In genomic region chr11:117076941-117077659, GRCh38 we compare ENCODE assay signal across 11 cellular contexts. TPM values are rescaled to one million over a fixed set of nuclear protein-coding genes. Genes with fewer than 3 reads are reported as not detected.
DNase-seq lines count a peak whose midpoint lies in the region; ATAC-seq and TF ChIP-seq lines count a peak whose summit lies in the region.
"Had no signal": no experiment of that assay in that cellular context is flagged by ENCODE, and none has a peak within 500 bp of the region (broad histone marks: within the 10 kb centered on the region; RNA-seq: fewer than 3 reads in every experiment).

No MANE protein-coding gene starts in this region.

- no peak overlapping the region for H3K4me2 ChIP-seq in mesenchymal stem cell (ENCODE audit: low read length, poor library complexity, severe bottlenecking)

- peak overlapping the region; percentile 31 for H3K27ac ChIP-seq in VCaP
- H3K27ac ChIP-seq in mesenchymal stem cell (ENCODE audit: low read length, poor library complexity, severe bottlenecking): no peak overlapping the region

- ATAC-seq in HG03175 (IDR thresholded peaks at IDR 0.05; ENCODE audit: unreplicated experiment) (peak; percentile 43), HG02981 (IDR thresholded peaks at IDR 0.05; ENCODE audit: unreplicated experiment) (no peak)

- no CpG with 5 or more reads among the region's 3 CpGs for WGBS in mesenchymal stem cell

- H2AFZ ChIP-seq in mesenchymal stem cell (ENCODE audit: low read depth, low read length): no peak overlapping the region

- no peak overlapping the region for H2BK5ac ChIP-seq in mesenchymal stem cell (ENCODE audit: low read depth, low read length, poor library complexity, severe bottlenecking)

- no peaks in the 10 kb centered on the region for H3K36me3 ChIP-seq in mesenchymal stem cell (ENCODE audit: control insufficient read depth in 1 of 2, insufficient read depth in 2 of 2, low read depth in 1 of 2, low read length in 2 of 2)

- H3K14ac ChIP-seq in mesenchymal stem cell (ENCODE audit: low read length in 2 of 2): no peak overlapping the region

- H3K4me3 ChIP-seq in mesenchymal stem cell (ENCODE audit: insufficient read depth in 1 of 2, low read depth in 1 of 2, low read length in 2 of 2): no peak overlapping the region

- no peaks in the 10 kb centered on the region for H3K9me3 ChIP-seq in mesenchymal stem cell (ENCODE audit: control insufficient read depth, low read length)

- H3K23ac ChIP-seq in mesenchymal stem cell (ENCODE audit: low read length in 2 of 2): no peak overlapping the region

- H3K4ac ChIP-seq in mesenchymal stem cell (ENCODE audit: low read depth in 1 of 2, low read length in 2 of 2): no peak overlapping the region

- H2BK120ac ChIP-seq in mesenchymal stem cell (ENCODE audit: low read depth, low read length): no peak overlapping the region

- peak; percentile 81 for DNase-seq in DMS153 (lab: John Stamatoyannopoulos, UW)
- peak; percentile 63 for DNase-seq in mesenchymal stem cell
- no peak for DNase-seq in NCI-H2029 treated with DMSO at 0.1 percent for 48 hours (lab: John Stamatoyannopoulos, UW)
- no peak for DNase-seq in stimulated activated CD4-positive, alpha-beta T cell treated with anti-CD3 and anti-CD28 coated beads, Interleukin-15, amount 100 ng/mL, for 24 hours
- no peak for DNase-seq in medulla oblongata (ENCODE audit: extremely low spot score)
- DNase-seq: activated T-cell treated with anti-CD3 and anti-CD28 coated beads, Interleukin-2, amount 50 U/mL, for 1 hour; Karpas-422; posterior cingulate gyrus had no signal

- no peak overlapping the region for H4K91ac ChIP-seq in mesenchymal stem cell (ENCODE audit: low read length)

- no peak overlapping the region for H2BK12ac ChIP-seq in mesenchymal stem cell (ENCODE audit: low read length in 2 of 2)

- no peak overlapping the region for H2AK5ac ChIP-seq in mesenchymal stem cell (ENCODE audit: low read length, severe bottlenecking)

- H4K8ac ChIP-seq in mesenchymal stem cell (ENCODE audit: low read length): no peak overlapping the region

- no peak for TF ChIP-seq CTCF in VCaP (conservative IDR thresholded peaks at IDR 0.05)

- no peak overlapping the region for H2BK15ac ChIP-seq in mesenchymal stem cell (ENCODE audit: low read depth, poor library complexity, severe bottlenecking)

- H3K4me1 ChIP-seq in mesenchymal stem cell (ENCODE audit: control insufficient read depth, insufficient read depth, low read depth, low read length): peaks cover under 1% of the 10 kb centered on the region

- no peak overlapping the region for H3K9ac ChIP-seq in mesenchymal stem cell (ENCODE audit: low read length)

- no peak overlapping the region for H3K18ac ChIP-seq in mesenchymal stem cell (ENCODE audit: low read depth in 1 of 2, low read length in 2 of 2)

- H3K27me3 ChIP-seq in mesenchymal stem cell (ENCODE audit: control insufficient read depth in 1 of 2, insufficient read depth in 1 of 2, low read length in 2 of 2): no peaks in the 10 kb centered on the region

- peaks cover 7% of the 10 kb centered on the region for H3K79me1 ChIP-seq in mesenchymal stem cell (replicated peaks; ENCODE audit: low read length, poor library complexity, severe bottlenecking)

RNA-seq across cellular contexts. Expression of gene SIK3, which starts 21.1 kb away (rescaled TPM):
- 8.4 TPM for polyA plus RNA-seq in mesenchymal stem cell (2013, experiment 1 of 2)
- polyA plus RNA-seq in mesenchymal stem cell (2013, experiment 2 of 2): 8.2 TPM

Comparison
In these comparisons a context has a peak if more than half of its experiments do, and no peak if none do; other contexts are left out.
1. DNase-seq: peak in DMS153 (single experiment) and mesenchymal stem cell (single experiment); none in NCI-H2029 treated with DMSO at 0.1 percent for 48 hours (single experiment), stimulated activated CD4-positive, alpha-beta T cell treated with anti-CD3 and anti-CD28 coated beads, Interleukin-15, amount 100 ng/mL, for 24 hours (single experiment) and medulla oblongata (single experiment).